Comparison of ENCODE assay signal across 8 cellular contexts in genomic region chr16:53080345-53081031, GRCh38. TPM values are rescaled to one million over a fixed set of nuclear protein-coding genes. Genes with fewer than 3 reads are reported as not detected.
A peak's percentile ranks its signal among the peaks of the same experiment; 100 is the strongest.
DNase-seq lines count a peak whose midpoint lies in the region; ATAC-seq, FAIRE-seq and TF ChIP-seq lines count a peak whose summit lies in the region.

No MANE protein-coding gene starts in this region.

- no peak for FAIRE-seq in HTR-8/SVneo (lab: Jason Lieb, UNC)

- peak overlapping the region in 1 of 2 donors; percentile 4 for H3K9ac ChIP-seq in colonic mucosa (ENCODE audit: low read depth in 2 of 2, low read length in 2 of 2)

- DNase-seq in HTR-8/SVneo (ENCODE audit: insufficient read length, low spot score) (peak; percentile 71), colonic mucosa (peak; percentile 35), right lobe of liver (no peak), testis (peak; percentile 59), NCI-H146 treated with DMSO at 0.1 percent for 48 hours (lab: John Stamatoyannopoulos, UW; ENCODE audit: unreplicated experiment) (no peak), OCI-M2 (lab: John Stamatoyannopoulos, UW; ENCODE audit: unreplicated experiment) (no peak), SHP77 treated with DMSO at 0.1 percent for 48 hours (lab: John Stamatoyannopoulos, UW) (no peak)

- H3K36me3 ChIP-seq in colonic mucosa (no peaks in the 10 kb centered on the region), right lobe of liver (no peaks in the 10 kb centered on the region), testis (ENCODE audit: low read depth, missing control alignments) (no peaks in the 10 kb centered on the region)

- 66% methylated on average over 7 of the region's 8 CpGs for WGBS in right lobe of liver (ENCODE audit: insufficient coverage, low coverage, low lambda C conversion rate, missing lambda C conversion rate)
- 31 to 40% methylated on average over 8 of the region's 8 CpGs for WGBS in testis, 2 donors

- H3K4me1 ChIP-seq in colonic mucosa: no peaks in the 10 kb centered on the region
- peaks cover 0 to 56% (median 17%) of the 10 kb centered on the region in 4 donors for H3K4me1 ChIP-seq in right lobe of liver
- H3K4me1 ChIP-seq in testis: peaks cover 25% of the 10 kb centered on the region

- H3K4me3 ChIP-seq in colonic mucosa: no peak overlapping the region
- no peak overlapping the region for H3K4me3 ChIP-seq in right lobe of liver
- no peak overlapping the region for H3K4me3 ChIP-seq in testis

- intact Hi-C loops in colonic mucosa (cut with DNase I): no loop called here
- intact Hi-C loops in right lobe of liver (cut with DNase I): no loop called here
- intact Hi-C loops in testis (cut with DNase I; ENCODE audit: low total_unique reads): no loop called here

- TF ChIP-seq POLR2A in right lobe of liver (IDR thresholded peaks at IDR 0.05) (no peak), testis (IDR thresholded peaks at IDR 0.05) (no peak)

- H3K27ac ChIP-seq in colonic mucosa: peak overlapping the region; percentile 41
- H3K27ac ChIP-seq in right lobe of liver: peak overlapping the region in 1 of 3 donors; percentile 21
- H3K27ac ChIP-seq in testis: peak overlapping the region in 1 of 2 donors; percentile 80

- ATAC-seq in right lobe of liver: peak; percentile 5 to 42 (median 26)
- ATAC-seq in GM18519 (IDR thresholded peaks at IDR 0.05; ENCODE audit: low FRiP score, unreplicated experiment): no peak

- TF ChIP-seq CTCF in colonic mucosa (IDR thresholded peaks at IDR 0.05): no peak
- no peak for TF ChIP-seq CTCF in right lobe of liver (IDR thresholded peaks at IDR 0.05)
- TF ChIP-seq CTCF in testis (IDR thresholded peaks at IDR 0.05): no peak

- H3K27me3 ChIP-seq in colonic mucosa (no peaks in the 10 kb centered on the region), right lobe of liver (no peaks in the 10 kb centered on the region), testis (no peaks in the 10 kb centered on the region)

- no peaks in the 10 kb centered on the region for H3K9me3 ChIP-seq in colonic mucosa
- H3K9me3 ChIP-seq in right lobe of liver: no peaks in the 10 kb centered on the region
- no peaks in the 10 kb centered on the region for H3K9me3 ChIP-seq in testis

RNA-seq across cellular contexts. Expression of gene CHD9, which starts 25.7 kb away (rescaled TPM):
- total RNA-seq in colonic mucosa (10 to 100 TPM; 39.2 to 66.1 TPM), right lobe of liver (10 to 100 TPM; 19.8 to 44.3 (median 30.2) TPM), testis (10 to 100 TPM; 57.5 to 67.3 TPM)
- polyA plus RNA-seq in testis (ENCODE audit: insufficient read depth, low read depth, low replicate concordance): 10.4 TPM

RNA-seq across cellular contexts. Expression of gene CHD9NB, which starts 27.8 kb away (rescaled TPM):
- total RNA-seq in colonic mucosa (1 to 10 TPM; 2.5 to 5.6 TPM), right lobe of liver (under 1 TPM in 4 of 6 experiments, not detected in 2; 0.25 to 0.59 (median 0.39) TPM), testis (under 1 TPM in 1 of 2 donors, not detected in 1; 0.79 TPM)
- 3.0 TPM for polyA plus RNA-seq in testis (ENCODE audit: insufficient read depth, low read depth, low replicate concordance)

Comparison
In these comparisons a context has a peak if more than half of its experiments do, and no peak if none do; other contexts are left out.
1. DNase-seq: peak in HTR-8/SVneo (single experiment), colonic mucosa (single experiment) and testis (single experiment); none in right lobe of liver (0 of 3), NCI-H146 treated with DMSO at 0.1 percent for 48 hours (single experiment), OCI-M2 (single experiment) and SHP77 treated with DMSO at 0.1 percent for 48 hours (single experiment).